In genomic region chr18:23452347-23452727, GRCh38 we compare ENCODE assay signal across 8 cellular contexts. TPM values are rescaled to one million over a fixed set of nuclear protein-coding genes. Genes with fewer than 3 reads are reported as not detected.
DNase-seq lines count a peak whose midpoint lies in the region; ATAC-seq, FAIRE-seq and TF ChIP-seq lines count a peak whose summit lies in the region.

No MANE protein-coding gene starts in this region.

- peaks cover 10 to 21% of the 10 kb centered on the region in 2 donors for H3K4me1 ChIP-seq in duodenal mucosa (ENCODE audit: control insufficient read depth in 1 of 2, insufficient read depth in 2 of 2, low read length in 2 of 2)
- peaks cover 12% of the 10 kb centered on the region for H3K4me1 ChIP-seq in neuron (ENCODE audit: insufficient read depth, low read length)

- ATAC-seq in GM21786 (IDR thresholded peaks at IDR 0.05; ENCODE audit: unreplicated experiment) (no peak), GM21515 (IDR thresholded peaks at IDR 0.05; ENCODE audit: unreplicated experiment) (no peak)

- H3K9me3 ChIP-seq in duodenal mucosa (ENCODE audit: control insufficient read depth in 1 of 2, low read length in 2 of 2) = no peaks in the 10 kb centered on the region
- H3K9me3 ChIP-seq in neuron (ENCODE audit: low read length) = no peaks in the 10 kb centered on the region

- peak overlapping the region; percentile 70; the same call in 1 of the 2 replicates for H3K27ac ChIP-seq in C4-2B
- H3K27ac ChIP-seq in duodenal mucosa (ENCODE audit: low read depth, low read length) = peak overlapping the region; percentile 95

- H3K36me3 ChIP-seq in duodenal mucosa (ENCODE audit: control insufficient read depth in 1 of 2, insufficient read depth in 2 of 2, low read length in 2 of 2) = no peaks in the 10 kb centered on the region
- peaks cover 2% of the 10 kb centered on the region for H3K36me3 ChIP-seq in neuron (ENCODE audit: insufficient read depth, low read length)

- H3K4me3 ChIP-seq in NB4 (ENCODE audit: low read depth, low read length) (peak overlapping the region; percentile 69), duodenal mucosa (ENCODE audit: low read depth in 1 of 2, low read length in 2 of 2) (peak overlapping the region; percentile 97 to 100), neuron (ENCODE audit: low read length) (peak overlapping the region; percentile 90)

- no peak for DNase-seq in NB4 (ENCODE audit: low read depth)
- DNase-seq in cortex of kidney (lab: John Stamatoyannopoulos, UW) = no peak
- no peak for DNase-seq in GM12891 (ENCODE audit: insufficient read length, low spot score)

- TF ChIP-seq POLR2A in NB4 (IDR thresholded peaks at IDR 0.05; ENCODE audit: extremely low read depth, insufficient read length) (no peak), GM12891 (IDR thresholded peaks at IDR 0.05; ENCODE audit: low read depth, low read length) (no peak)

- peak overlapping the region; percentile 71 to 100 for H3K9ac ChIP-seq in duodenal mucosa (ENCODE audit: low read depth in 1 of 2, low read length in 2 of 2)

- FAIRE-seq in GM12891 (lab: Jason Lieb, UNC) = no peak

- H3K27me3 ChIP-seq in duodenal mucosa (ENCODE audit: control insufficient read depth in 1 of 2, insufficient read depth in 2 of 2, low read length in 2 of 2) (no peaks in the 10 kb centered on the region), neuron (ENCODE audit: insufficient read depth, low read length) (no peaks in the 10 kb centered on the region)

- TF ChIP-seq CTCF in C4-2B (conservative IDR thresholded peaks at IDR 0.05) (no peak), NB4 (IDR thresholded peaks at IDR 0.05; ENCODE audit: low read depth, low read length) (no peak)

- peak overlapping the region; percentile 83 for H2AFZ ChIP-seq in neuron (ENCODE audit: low read depth, low read length)

TF ChIP-seq in GM12891, 5 proteins besides CTCF, POLR2A, EP300 and RAD21:
- TF ChIP-seq PAX5 (IDR thresholded peaks at IDR 0.05; ENCODE audit: insufficient read depth, low read length, severe bottlenecking) (no peak), SPI1 (IDR thresholded peaks at IDR 0.05; ENCODE audit: low read depth, low read length) (no peak)

RNA-seq across cellular contexts. Expression of gene RIOK3, which starts 0.8 kb away (rescaled TPM):
- polyA plus RNA-seq in GM12891 (2012; ENCODE audit: low read depth, missing spikeins) = 40.4 TPM

RNA-seq across cellular contexts. Expression of gene RMC1, which starts 51.0 kb away (rescaled TPM):
- 25.3 TPM for polyA plus RNA-seq in GM12891 (2012; ENCODE audit: low read depth, missing spikeins)
